In genomic region chr12:6817662-6818157, GRCh38 we compare ENCODE assay signal across 1 cellular context.
TF ChIP-seq lines count a peak whose summit lies in the region.

No MANE protein-coding gene starts in this region.

TF ChIP-seq in IMR-90, 13 proteins besides CTCF, POLR2A, EP300 and RAD21:
- TF ChIP-seq MAZ (IDR thresholded peaks at IDR 0.05; ENCODE audit: borderline replicate concordance, low read depth, low read length) (no peak), CHD1 (IDR thresholded peaks at IDR 0.05; ENCODE audit: low read depth, low read length) (no peak), CEBPB (IDR thresholded peaks at IDR 0.05; ENCODE audit: low read depth, low read length) (no peak), BHLHE40 (IDR thresholded peaks at IDR 0.05; ENCODE audit: low read depth, low read length) (no peak)
TF ChIP-seq in IMR-90: peak in this region for 0.
